Comparison of ENCODE assay signal across 1 cellular context in the genomic region with DNA sequence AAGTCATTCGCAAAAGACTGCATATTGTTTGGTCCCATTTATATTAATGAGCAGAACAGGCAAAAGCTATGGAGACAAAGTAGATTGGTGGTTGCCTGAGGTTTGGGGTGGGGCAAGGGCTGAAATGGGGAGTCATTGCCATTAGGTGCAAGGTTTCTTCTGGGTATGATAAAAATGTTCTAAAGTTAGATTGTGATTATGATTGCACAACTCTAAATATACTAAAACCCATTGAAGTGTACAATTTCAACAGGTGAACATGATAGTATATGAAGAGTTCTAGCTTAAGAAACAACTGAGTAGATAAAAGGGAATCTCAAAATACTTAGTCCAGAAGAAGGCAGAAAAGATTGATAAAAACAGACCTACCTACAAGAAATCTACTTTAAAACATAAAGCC.
TF ChIP-seq lines count a peak whose summit lies in the region.

No MANE protein-coding gene starts in this region.

TF ChIP-seq in IMR-90, 13 proteins besides CTCF, POLR2A, EP300 and RAD21:
- TF ChIP-seq NFE2L2 (IDR thresholded peaks at IDR 0.05; ENCODE audit: low read depth, low read length) (no peak), CEBPB (IDR thresholded peaks at IDR 0.05; ENCODE audit: low read depth, low read length) (peak; percentile 55; the same call in 1 of the 2 replicates)
TF ChIP-seq in IMR-90: peak in this region for 1.
